In genomic region chr21:34889537-34890257, GRCh38 we compare ENCODE assay signal across 8 cellular contexts.
A peak's percentile ranks its signal among the peaks of the same experiment; 100 is the strongest.
DNase-seq lines count a peak whose midpoint lies in the region; ATAC-seq and TF ChIP-seq lines count a peak whose summit lies in the region.

No MANE protein-coding gene starts in this region.

- TF ChIP-seq CTCF in WTC11 (IDR thresholded peaks at IDR 0.05), result peak; percentile 74

- ATAC-seq in HG02798 (IDR thresholded peaks at IDR 0.05; ENCODE audit: poor library complexity, unreplicated experiment) (peak; percentile 45), WTC11 (peak; percentile 34), left lobe of liver (peak; percentile 70)
- peak; percentile 41 for ATAC-seq in central memory CD8-positive, alpha-beta T cell (replicated peaks; ENCODE audit: extremely low read depth, poor library complexity, severe bottlenecking)

- peaks cover 34% of the 10 kb centered on the region for H3K4me1 Mint-ChIP-seq in WTC11
- peaks cover 23% of the 10 kb centered on the region for H3K4me1 Mint-ChIP-seq in central memory CD8-positive, alpha-beta T cell

- peak overlapping the region; percentile 79 for H3K4me3 Mint-ChIP-seq in WTC11
- H3K4me3 Mint-ChIP-seq in central memory CD8-positive, alpha-beta T cell, result peak overlapping the region; percentile 95

- peaks cover 83% of the 10 kb centered on the region for H3K27me3 Mint-ChIP-seq in WTC11 (ENCODE audit: low read depth)
- no peaks in the 10 kb centered on the region for H3K27me3 Mint-ChIP-seq in central memory CD8-positive, alpha-beta T cell

- H3K36me3 Mint-ChIP-seq in WTC11, result no peaks in the 10 kb centered on the region
- H3K36me3 Mint-ChIP-seq in central memory CD8-positive, alpha-beta T cell (ENCODE audit: insufficient read depth), result peaks cover 20% of the 10 kb centered on the region

- no peak overlapping the region for H3K27ac Mint-ChIP-seq in WTC11
- H3K27ac Mint-ChIP-seq in central memory CD8-positive, alpha-beta T cell (ENCODE audit: low read depth), result peak overlapping the region; percentile 87

- H3K9me3 Mint-ChIP-seq in WTC11, result no peaks in the 10 kb centered on the region
- H3K9me3 Mint-ChIP-seq in central memory CD8-positive, alpha-beta T cell, result no peaks in the 10 kb centered on the region

- DNase-seq in NCI-H2227 (lab: John Stamatoyannopoulos, UW; ENCODE audit: unreplicated experiment) (peak; percentile 56), NCI-H2227 treated with DMSO at 0.1 percent for 48 hours (lab: John Stamatoyannopoulos, UW) (no peak), NCI-H1694 (lab: John Stamatoyannopoulos, UW) (peak; percentile 29), WTC11 (ENCODE audit: low spot score) (peak; percentile 65), left lobe of liver (ENCODE audit: low spot score) (peak; percentile 75)
- DNase-seq in central memory CD8-positive, alpha-beta T cell (ENCODE audit: low spot score in 2 of 2), result peak; percentile 56 to 63
- DNase-seq in stimulated activated CD4-positive, alpha-beta T cell treated with anti-CD3 and anti-CD28 coated beads, Interleukin-4, amount 100 ng/mL, for 4 hours, result peak; percentile 73 to 83

- CTCF ChIA-PET in WTC11 (lab: Charles Lee), result interaction anchor here (0.6 to 6.5 kb wide), 29 partner anchors 11 to 1048 kb away, joined by 3 to 80 read pairs (median 4); no protein-coding TSS in a partner anchor

- POLR2A ChIA-PET in WTC11 (lab: Charles Lee), result no interaction called here

TF ChIP-seq in WTC11, 78 proteins besides CTCF, POLR2A, EP300 and RAD21 (continues in another document):
- TF ChIP-seq GABPB1 (CRISPR knock-in tag; IDR thresholded peaks at IDR 0.05) (0 out of 2 replicates have a peak, but pooled peaks have one; percentile 25), ZNF416 (CRISPR knock-in tag; IDR thresholded peaks at IDR 0.05) (0 out of 2 replicates have a peak, but pooled peaks have one; percentile 2), JAZF1 (CRISPR knock-in tag; IDR thresholded peaks at IDR 0.05) (no peak), PREB (CRISPR knock-in tag; IDR thresholded peaks at IDR 0.05; ENCODE audit: borderline replicate concordance) (no peak), ATF6 (CRISPR knock-in tag; IDR thresholded peaks at IDR 0.05) (no peak), CREM (CRISPR knock-in tag; IDR thresholded peaks at IDR 0.05) (no peak), ZNF232 (CRISPR knock-in tag; IDR thresholded peaks at IDR 0.05) (no peak), CDX4 (CRISPR knock-in tag; IDR thresholded peaks at IDR 0.05; ENCODE audit: borderline replicate concordance) (no peak), FOXK1 (CRISPR knock-in tag; IDR thresholded peaks at IDR 0.05) (0 out of 2 replicates have a peak, but pooled peaks have one; percentile 38), NFATC4 (CRISPR knock-in tag; IDR thresholded peaks at IDR 0.05) (no peak), ZNF138 (CRISPR knock-in tag; conservative IDR thresholded peaks at IDR 0.05) (no peak), SP1 (CRISPR knock-in tag; conservative IDR thresholded peaks at IDR 0.05) (0 out of 2 replicates have a peak, but pooled peaks have one; percentile 19), HMGXB4 (CRISPR knock-in tag; IDR thresholded peaks at IDR 0.05) (peak; percentile 68), GRHL2 (CRISPR knock-in tag; IDR thresholded peaks at IDR 0.05; ENCODE audit: insufficient replicate concordance, severe bottlenecking) (no peak)
- TF ChIP-seq, protein P1, sequence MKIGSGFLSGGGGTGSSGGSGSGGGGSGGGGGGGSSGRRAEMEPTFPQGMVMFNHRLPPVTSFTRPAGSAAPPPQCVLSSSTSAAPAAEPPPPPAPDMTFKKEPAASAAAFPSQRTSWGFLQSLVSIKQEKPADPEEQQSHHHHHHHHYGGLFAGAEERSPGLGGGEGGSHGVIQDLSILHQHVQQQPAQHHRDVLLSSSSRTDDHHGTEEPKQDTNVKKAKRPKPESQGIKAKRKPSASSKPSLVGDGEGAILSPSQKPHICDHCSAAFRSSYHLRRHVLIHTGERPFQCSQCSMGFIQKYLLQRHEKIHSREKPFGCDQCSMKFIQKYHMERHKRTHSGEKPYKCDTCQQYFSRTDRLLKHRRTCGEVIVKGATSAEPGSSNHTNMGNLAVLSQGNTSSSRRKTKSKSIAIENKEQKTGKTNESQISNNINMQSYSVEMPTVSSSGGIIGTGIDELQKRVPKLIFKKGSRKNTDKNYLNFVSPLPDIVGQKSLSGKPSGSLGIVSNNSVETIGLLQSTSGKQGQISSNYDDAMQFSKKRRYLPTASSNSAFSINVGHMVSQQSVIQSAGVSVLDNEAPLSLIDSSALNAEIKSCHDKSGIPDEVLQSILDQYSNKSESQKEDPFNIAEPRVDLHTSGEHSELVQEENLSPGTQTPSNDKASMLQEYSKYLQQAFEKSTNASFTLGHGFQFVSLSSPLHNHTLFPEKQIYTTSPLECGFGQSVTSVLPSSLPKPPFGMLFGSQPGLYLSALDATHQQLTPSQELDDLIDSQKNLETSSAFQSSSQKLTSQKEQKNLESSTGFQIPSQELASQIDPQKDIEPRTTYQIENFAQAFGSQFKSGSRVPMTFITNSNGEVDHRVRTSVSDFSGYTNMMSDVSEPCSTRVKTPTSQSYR (CRISPR knock-in tag; IDR thresholded peaks at IDR 0.05), result no peak
- TF ChIP-seq, protein P2, sequence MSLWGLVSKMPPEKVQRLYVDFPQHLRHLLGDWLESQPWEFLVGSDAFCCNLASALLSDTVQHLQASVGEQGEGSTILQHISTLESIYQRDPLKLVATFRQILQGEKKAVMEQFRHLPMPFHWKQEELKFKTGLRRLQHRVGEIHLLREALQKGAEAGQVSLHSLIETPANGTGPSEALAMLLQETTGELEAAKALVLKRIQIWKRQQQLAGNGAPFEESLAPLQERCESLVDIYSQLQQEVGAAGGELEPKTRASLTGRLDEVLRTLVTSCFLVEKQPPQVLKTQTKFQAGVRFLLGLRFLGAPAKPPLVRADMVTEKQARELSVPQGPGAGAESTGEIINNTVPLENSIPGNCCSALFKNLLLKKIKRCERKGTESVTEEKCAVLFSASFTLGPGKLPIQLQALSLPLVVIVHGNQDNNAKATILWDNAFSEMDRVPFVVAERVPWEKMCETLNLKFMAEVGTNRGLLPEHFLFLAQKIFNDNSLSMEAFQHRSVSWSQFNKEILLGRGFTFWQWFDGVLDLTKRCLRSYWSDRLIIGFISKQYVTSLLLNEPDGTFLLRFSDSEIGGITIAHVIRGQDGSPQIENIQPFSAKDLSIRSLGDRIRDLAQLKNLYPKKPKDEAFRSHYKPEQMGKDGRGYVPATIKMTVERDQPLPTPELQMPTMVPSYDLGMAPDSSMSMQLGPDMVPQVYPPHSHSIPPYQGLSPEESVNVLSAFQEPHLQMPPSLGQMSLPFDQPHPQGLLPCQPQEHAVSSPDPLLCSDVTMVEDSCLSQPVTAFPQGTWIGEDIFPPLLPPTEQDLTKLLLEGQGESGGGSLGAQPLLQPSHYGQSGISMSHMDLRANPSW (CRISPR knock-in tag; conservative IDR thresholded peaks at IDR 0.05; ENCODE audit: low read depth), result no peak
